ENCODE assay signal across 9 cellular contexts in genomic region chr2:174325932-174326879, GRCh38. TPM values are rescaled to one million over a fixed set of nuclear protein-coding genes. Genes with fewer than 3 reads are reported as not detected.
DNase-seq lines count a peak whose midpoint lies in the region; ATAC-seq and TF ChIP-seq lines count a peak whose summit lies in the region.
"Had no signal": no experiment of that assay in that cellular context is flagged by ENCODE, and none has a peak within 500 bp of the region (broad histone marks: within the 10 kb centered on the region; RNA-seq: fewer than 3 reads in every experiment).

No MANE protein-coding gene starts in this region.

- H3K27ac ChIP-seq in lung (ENCODE audit: low read depth in 1 of 2, low read length in 1 of 2): no peak overlapping the region
- no peak overlapping the region for H3K27ac ChIP-seq in upper lobe of left lung
- H3K27ac ChIP-seq: 22Rv1 had no signal

- H3K4me3 Mint-ChIP-seq in chondrocyte (ENCODE audit: unreplicated experiment): peak overlapping the region; percentile 60

- H3K4me1 Mint-ChIP-seq in chondrocyte (ENCODE audit: low read depth): peaks cover 35% of the 10 kb centered on the region

- H3K27me3 Mint-ChIP-seq in chondrocyte (ENCODE audit: low read depth): peaks cover 60% of the 10 kb centered on the region

- 2 to 4% methylated on average over 60 to 69 of the region's 69 CpGs for WGBS in lung, 2 donors
- WGBS in upper lobe of left lung, 2 donors: 5 to 6% methylated on average over 48 to 59 of the region's 69 CpGs

- peak; percentile 62 for ATAC-seq in lung (ENCODE audit: insufficient read depth, low FRiP score)
- peak in 1 of 2 donors; percentile 60 for ATAC-seq in upper lobe of left lung (ENCODE audit: low FRiP score in 2 of 2)
- ATAC-seq in GM18502 (IDR thresholded peaks at IDR 0.05; ENCODE audit: poor library complexity, unreplicated experiment): no peak

- no peak overlapping the region for H3K27ac Mint-ChIP-seq in chondrocyte (ENCODE audit: unreplicated experiment)

- H3K36me3 Mint-ChIP-seq in chondrocyte (ENCODE audit: low read depth): no peaks in the 10 kb centered on the region

- peaks cover 0 to 6% of the 10 kb centered on the region in 2 donors for H3K9me3 ChIP-seq in lung (ENCODE audit: control insufficient read depth in 2 of 2, insufficient read depth in 1 of 2, low read length in 1 of 2)
- H3K9me3 ChIP-seq in upper lobe of left lung: no peaks in the 10 kb centered on the region

- TF ChIP-seq EP300 in upper lobe of left lung (IDR thresholded peaks at IDR 0.05): no peak

- no peak for TF ChIP-seq POLR2A in upper lobe of left lung (IDR thresholded peaks at IDR 0.05)

- no peaks in the 10 kb centered on the region for H3K9me3 Mint-ChIP-seq in chondrocyte (ENCODE audit: low read depth)

- no peak overlapping the region for H3K4me3 ChIP-seq in lung
- peak overlapping the region in 3 of 4 donors; percentile 32 to 50 (median 43) for H3K4me3 ChIP-seq in upper lobe of left lung

- H3K4me1 ChIP-seq in lung (ENCODE audit: control insufficient read depth in 2 of 2, insufficient read depth in 2 of 2, low read length in 2 of 2) (peaks cover 4 to 17% of the 10 kb centered on the region in 2 donors), upper lobe of left lung (peaks cover 17 to 33% (median 28%) of the 10 kb centered on the region in 4 donors)

- H3K27me3 ChIP-seq in lung (ENCODE audit: control insufficient read depth, insufficient read depth) (peaks cover 16% of the 10 kb centered on the region), upper lobe of left lung (peaks cover 0 to 58% (median 38%) of the 10 kb centered on the region in 4 donors)

- peak; percentile 52 for DNase-seq in DMS 273 (lab: John Stamatoyannopoulos, UW; ENCODE audit: unreplicated experiment)
- no peak for DNase-seq in DMS 273 treated with DMSO at 0.1 percent for 48 hours (lab: John Stamatoyannopoulos, UW)
- peak; percentile 57 for DNase-seq in NOMO-1 treated with DMSO at 0.1 percent for 48 hours (lab: John Stamatoyannopoulos, UW; ENCODE audit: unreplicated experiment)
- no peak for DNase-seq in chondrocyte (ENCODE audit: low spot score)
- no peak for DNase-seq in lung (ENCODE audit: low spot score)
- DNase-seq in upper lobe of left lung: peak in 1 of 2 donors; percentile 85
- no peak for DNase-seq in cortex of kidney (lab: John Stamatoyannopoulos, UW)

- H3K36me3 ChIP-seq in lung (ENCODE audit: control insufficient read depth in 2 of 2, insufficient read depth in 2 of 2, low read length in 2 of 2): no peaks in the 10 kb centered on the region
- H3K36me3 ChIP-seq in upper lobe of left lung: no peaks in the 10 kb centered on the region

- TF ChIP-seq CTCF in chondrocyte (IDR thresholded peaks at IDR 0.05) (no peak), lung (IDR thresholded peaks at IDR 0.05; ENCODE audit: control extremely low read depth, extremely low read depth) (no peak), upper lobe of left lung (IDR thresholded peaks at IDR 0.05) (no peak)

RNA-seq across cellular contexts. Expression of gene SP9, which starts 8.5 kb away (rescaled TPM):
- not detected in 3 replicates for total RNA-seq in chondrocyte
- total RNA-seq in lung: not detected
- polyA plus RNA-seq in lung: not detected
- not detected for total RNA-seq in upper lobe of left lung

Comparison
In these comparisons a context has a peak if more than half of its experiments do, and no peak if none do; other contexts are left out.
1. DNase-seq: peak in DMS 273 (single experiment) and NOMO-1 treated with DMSO at 0.1 percent for 48 hours (single experiment); none in DMS 273 treated with DMSO at 0.1 percent for 48 hours (single experiment), chondrocyte (single experiment), lung (single experiment) and cortex of kidney (single experiment).